ENCODE assay signal across 18 cellular contexts in genomic region chr14:71610149-71610548, GRCh38.
DNase-seq lines count a peak whose midpoint lies in the region; ATAC-seq and TF ChIP-seq lines count a peak whose summit lies in the region.
"Had no signal": no experiment of that assay in that cellular context is flagged by ENCODE, and none has a peak within 500 bp of the region (broad histone marks: within the 10 kb centered on the region; RNA-seq: fewer than 3 reads in every experiment).

No MANE protein-coding gene starts in this region.

- H3K27ac ChIP-seq in RWPE2 (ENCODE audit: poor library complexity, severe bottlenecking) = no peak overlapping the region
- no peak overlapping the region for H3K27ac ChIP-seq in RWPE1
- no peak overlapping the region for H3K27ac ChIP-seq in ovary

- no peak for TF ChIP-seq EP300 in Ishikawa (IDR thresholded peaks at IDR 0.05; ENCODE audit: borderline replicate concordance)
- no peak for TF ChIP-seq EP300 in ovary (IDR thresholded peaks at IDR 0.05)

- no peak for ATAC-seq in RWPE2 (ENCODE audit: low read depth)
- ATAC-seq: CD8-positive, alpha-beta T cell had no signal

- H3K36me3 ChIP-seq in RWPE2 (ENCODE audit: low read depth) (peaks cover 2% of the 10 kb centered on the region), ovary (no peaks in the 10 kb centered on the region)
- H3K36me3 ChIP-seq: BE2C had no signal

- TF ChIP-seq CTCF in RWPE2 (IDR thresholded peaks at IDR 0.05; ENCODE audit: poor library complexity, severe bottlenecking) (peak; percentile 8), fibroblast of mammary gland (conservative IDR thresholded peaks at IDR 0.05; ENCODE audit: control insufficient read depth, insufficient read depth, low read depth, low read length) (no peak), RWPE1 (conservative IDR thresholded peaks at IDR 0.05; ENCODE audit: low read depth) (no peak), ovary (IDR thresholded peaks at IDR 0.05) (no peak)

- peak; percentile 2; the same call in 1 of the 2 replicates for TF ChIP-seq RAD21 in Ishikawa (IDR thresholded peaks at IDR 0.05; ENCODE audit: low read depth)

- no peak for TF ChIP-seq POLR2A in ovary (IDR thresholded peaks at IDR 0.05)

- H3K9me3 ChIP-seq in RWPE2 (ENCODE audit: severe bottlenecking) (no peaks in the 10 kb centered on the region), ovary (no peaks in the 10 kb centered on the region)
- H3K9me3 ChIP-seq: BE2C had no signal

- intact Hi-C loops in ovary (cut with DNase I) = no loop called here

- no peak overlapping the region for H3K4me3 ChIP-seq in RWPE2 (ENCODE audit: severe bottlenecking)
- H3K4me3 ChIP-seq in fibroblast of mammary gland (ENCODE audit: control insufficient read depth, low read depth, low read length) = no peak overlapping the region
- no peak overlapping the region for H3K4me3 ChIP-seq in ovary

- DNase-seq in DMS79 (lab: John Stamatoyannopoulos, UW) = peak; percentile 18
- DNase-seq in RWPE2 (ENCODE audit: low spot score) = no peak
- peak; percentile 41 for DNase-seq in fibroblast of mammary gland (ENCODE audit: low read depth)
- DNase-seq in RWPE1 (ENCODE audit: low spot score) = no peak
- DNase-seq in iPS-NIHi7 (ENCODE audit: extremely low spot score) = no peak
- no peak for DNase-seq in NCI-H1092 (lab: John Stamatoyannopoulos, UW)
- no peak for DNase-seq in ovary
- DNase-seq: ACHN; CD8-positive, alpha-beta T cell; EL; Kasumi-1; MV-4-11; NCI-H1436 treated with DMSO at 0.1 percent for 48 hours; NCI-H2081 treated with DMSO at 0.1 percent for 48 hours; RPMI8226; T-helper 1 cell had no signal

- H3K4me1 ChIP-seq in RWPE2 (ENCODE audit: insufficient read depth, poor library complexity, severe bottlenecking) = peaks cover 3% of the 10 kb centered on the region
- no peaks in the 10 kb centered on the region for H3K4me1 ChIP-seq in ovary (ENCODE audit: insufficient read depth)

- CTCF ChIA-PET in RWPE1 (lab: Yijun Ruan, JAX) = interaction anchor here (0.7 kb wide), 1 partner anchor 1207 kb away, joined by 3 read pairs; no protein-coding TSS in a partner anchor

- H3K27me3 ChIP-seq in RWPE2 (ENCODE audit: insufficient read depth, poor library complexity, severe bottlenecking) (no peaks in the 10 kb centered on the region), ovary (no peaks in the 10 kb centered on the region)
- H3K27me3 ChIP-seq: BE2C had no signal

- POLR2A ChIA-PET in RWPE1 (lab: Yijun Ruan, JAX; ENCODE audit: low non-redundant PET) = no interaction called here

TF ChIP-seq in Ishikawa, 13 proteins besides CTCF, POLR2A, EP300 and RAD21:
- no peak for TF ChIP-seq EGR1 (IDR thresholded peaks at IDR 0.05)
- no peak for TF ChIP-seq CREB1 (IDR thresholded peaks at IDR 0.05; ENCODE audit: low read depth)
- TF ChIP-seq NFIC (IDR thresholded peaks at IDR 0.05) = no peak
- TF ChIP-seq REST (IDR thresholded peaks at IDR 0.05; ENCODE audit: low read depth) = no peak
- no peak for TF ChIP-seq MAX (IDR thresholded peaks at IDR 0.05)
- no peak for TF ChIP-seq ZBTB7A (IDR thresholded peaks at IDR 0.05; ENCODE audit: low read depth)
- no peak for TF ChIP-seq CEBPB (IDR thresholded peaks at IDR 0.05)
- TF ChIP-seq USF1 (IDR thresholded peaks at IDR 0.05) = no peak
- TF ChIP-seq YY1 (IDR thresholded peaks at IDR 0.05; ENCODE audit: low read depth) = no peak
- TF ChIP-seq TCF12 (IDR thresholded peaks at IDR 0.05; ENCODE audit: low read depth) = no peak
- TF ChIP-seq FOXM1 (IDR thresholded peaks at IDR 0.05; ENCODE audit: borderline replicate concordance, low read depth) = no peak
- no peak for TF ChIP-seq TEAD4 (IDR thresholded peaks at IDR 0.05)
- no peak for TF ChIP-seq TAF1 (IDR thresholded peaks at IDR 0.05; ENCODE audit: low read depth)

Comparison
In these comparisons a context has a peak if more than half of its experiments do, and no peak if none do; other contexts are left out.
1. DNase-seq: peak in DMS79 (single experiment) and fibroblast of mammary gland (single experiment); none in RWPE2 (single experiment), RWPE1 (single experiment), iPS-NIHi7 (single experiment), NCI-H1092 (single experiment) and ovary (0 of 5).